8 cellular contexts compared by ENCODE assay signal in the genomic region with DNA sequence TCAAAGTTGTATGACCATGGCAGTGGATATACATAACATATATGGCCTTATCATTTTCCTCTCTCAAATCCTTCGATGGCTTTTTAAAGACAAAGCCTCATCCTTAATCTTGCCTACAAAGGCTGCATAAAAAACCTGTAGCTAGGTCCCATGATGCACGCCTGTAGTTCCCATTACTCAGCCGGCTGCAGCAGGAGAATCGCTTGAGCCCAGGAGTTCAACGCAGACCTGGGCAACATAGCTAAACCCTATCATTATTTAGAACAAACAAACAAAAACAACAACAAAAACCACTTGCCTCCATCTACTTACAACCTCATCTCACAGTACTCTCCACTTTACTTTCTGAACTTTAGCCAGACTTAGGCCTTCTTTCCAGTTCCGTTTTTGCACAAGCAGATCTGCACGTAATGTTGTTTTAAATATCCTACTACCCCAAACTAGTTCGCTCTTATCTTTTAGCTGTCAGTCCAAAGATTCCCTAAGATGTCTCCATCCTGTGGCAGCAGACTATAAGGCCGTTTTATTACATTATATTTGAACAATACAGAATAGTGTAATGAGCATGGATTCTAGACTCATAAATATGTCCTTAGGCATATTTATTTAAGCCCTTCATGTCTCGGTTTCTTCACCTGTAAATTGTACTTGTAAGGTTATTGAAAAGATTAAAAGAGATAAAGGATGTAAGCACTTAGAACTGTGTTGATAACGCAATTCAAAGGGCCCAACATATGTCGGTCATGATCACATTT. TPM values are rescaled to one million over a fixed set of nuclear protein-coding genes. Genes with fewer than 3 reads are reported as not detected.
DNase-seq lines count a peak whose midpoint lies in the region; ATAC-seq and TF ChIP-seq lines count a peak whose summit lies in the region.

No MANE protein-coding gene starts in this region.

- intact Hi-C loops in adrenal gland (cut with DNase I) = no loop called here

- peak; percentile 34 for DNase-seq in ELR (ENCODE audit: low read depth)
- DNase-seq in LoVo (ENCODE audit: low spot score) = peak; percentile 7
- DNase-seq in adrenal gland = no peak

- H3K27ac ChIP-seq in adrenal gland = peak overlapping the region; percentile 84 to 98 (median 95)
- no peak overlapping the region for H3K27ac ChIP-seq in iPS-18a (ENCODE audit: low read length)

- H3K27ac Mint-ChIP-seq in stimulated activated memory B cell treated with anti-CD40 and anti-IgM and Interleukin-4, amounts not matched to agents 10 μg/mL and 1 μg/mL and 100 μg/mL, for 72 hours = peak overlapping the region; percentile 90

- H3K9me3 Mint-ChIP-seq in stimulated activated memory B cell treated with anti-CD40 and anti-IgM and Interleukin-4, amounts not matched to agents 10 μg/mL and 1 μg/mL and 100 μg/mL, for 72 hours = no peaks in the 10 kb centered on the region

- peak in 3 of 6 experiments; percentile 17 to 27 (median 26) for TF ChIP-seq CTCF in adrenal gland (IDR thresholded peaks at IDR 0.05)

- peaks cover 22% of the 10 kb centered on the region for H3K36me3 Mint-ChIP-seq in stimulated activated memory B cell treated with anti-CD40 and anti-IgM and Interleukin-4, amounts not matched to agents 10 μg/mL and 1 μg/mL and 100 μg/mL, for 72 hours

- peak; percentile 34 for ATAC-seq in stimulated activated memory B cell treated with anti-CD40 and anti-IgM and Interleukin-4, amounts not matched to agents 10 μg/mL and 1 μg/mL and 100 μg/mL, for 72 hours
- ATAC-seq in GM18520 (IDR thresholded peaks at IDR 0.05; ENCODE audit: unreplicated experiment) = no peak
- ATAC-seq in HG02642 (IDR thresholded peaks at IDR 0.05; ENCODE audit: poor library complexity, unreplicated experiment) = no peak
- ATAC-seq in HG03280 (IDR thresholded peaks at IDR 0.05; ENCODE audit: unreplicated experiment) = no peak

- H3K4me3 Mint-ChIP-seq in stimulated activated memory B cell treated with anti-CD40 and anti-IgM and Interleukin-4, amounts not matched to agents 10 μg/mL and 1 μg/mL and 100 μg/mL, for 72 hours = peak overlapping the region; percentile 94

- peak overlapping the region; percentile 83 to 95 (median 86) for H3K4me3 ChIP-seq in adrenal gland
- H3K4me3 ChIP-seq in iPS-18a (ENCODE audit: low read length) = peak overlapping the region; percentile 94

- WGBS in adrenal gland, 4 donors = 28 to 32% (median 32%) methylated on average over 12 of the region's 12 CpGs

- H3K27me3 Mint-ChIP-seq in stimulated activated memory B cell treated with anti-CD40 and anti-IgM and Interleukin-4, amounts not matched to agents 10 μg/mL and 1 μg/mL and 100 μg/mL, for 72 hours = no peaks in the 10 kb centered on the region

- TF ChIP-seq POLR2A in adrenal gland (IDR thresholded peaks at IDR 0.05) = no peak

- H3K4me1 ChIP-seq in adrenal gland (replicated peaks in 1 of 2) = peaks cover 19 to 47% of the 10 kb centered on the region in 2 donors
- peaks cover 15% of the 10 kb centered on the region for H3K4me1 ChIP-seq in iPS-18a (ENCODE audit: control insufficient read depth, low read depth, low read length)

- peak overlapping the region; percentile 90 for H3K9ac ChIP-seq in iPS-18a (ENCODE audit: low read length)

- H3K36me3 ChIP-seq in adrenal gland (replicated peaks in 1 of 2) = peaks cover 0 to 12% of the 10 kb centered on the region in 2 donors
- H3K36me3 ChIP-seq in iPS-18a (ENCODE audit: control insufficient read depth, low read depth, low read length) = peaks cover 20% of the 10 kb centered on the region

- H3K27me3 ChIP-seq in adrenal gland = no peaks in the 10 kb centered on the region
- no peaks in the 10 kb centered on the region for H3K27me3 ChIP-seq in iPS-18a (ENCODE audit: control insufficient read depth, insufficient read depth, low read length)

- H3K4me1 Mint-ChIP-seq in stimulated activated memory B cell treated with anti-CD40 and anti-IgM and Interleukin-4, amounts not matched to agents 10 μg/mL and 1 μg/mL and 100 μg/mL, for 72 hours = peaks cover 64% of the 10 kb centered on the region

- H3K9me3 ChIP-seq in adrenal gland (replicated peaks in 1 of 3) (no peaks in the 10 kb centered on the region), iPS-18a (ENCODE audit: control insufficient read depth, low read depth, low read length) (no peaks in the 10 kb centered on the region)

RNA-seq across cellular contexts. Expression of gene POMP, which starts 1.0 kb away (rescaled TPM):
- total RNA-seq in adrenal gland = 100 to 1,000 TPM in 1 of 8 donors, 10 to 100 TPM in 7; 43.4 to 107 (median 65.3) TPM
- polyA plus RNA-seq in adrenal gland = 100 to 1,000 TPM in 1 of 3 donors, 10 to 100 TPM in 2; 40.1 to 129 (median 61.9) TPM

Comparison
In these comparisons a context has a peak if more than half of its experiments do, and no peak if none do; other contexts are left out.
1. DNase-seq: peak in ELR (single experiment) and LoVo (single experiment); none in adrenal gland (0 of 7).